Comparison of ENCODE assay signal across 29 cellular contexts in the genomic region with DNA sequence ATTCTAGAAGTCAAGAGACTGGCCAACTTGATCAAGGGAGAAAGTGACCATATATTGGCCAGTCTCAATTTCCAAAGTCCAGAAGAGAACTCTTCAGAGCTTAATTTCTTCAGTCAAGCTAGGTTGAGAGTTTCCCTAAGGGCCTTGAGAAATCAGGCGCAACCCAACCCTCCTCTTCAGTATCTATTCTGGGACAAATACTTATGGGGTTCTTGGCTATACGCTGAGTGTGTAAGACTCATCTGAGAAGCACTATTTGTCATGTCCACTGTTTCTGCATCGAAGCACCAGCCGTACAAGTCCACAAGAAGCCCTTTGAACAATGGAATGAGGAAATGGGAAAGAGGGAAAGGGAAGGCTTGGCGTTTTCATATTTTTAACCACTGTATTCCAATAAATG.
"Had no signal": no experiment of that assay in that cellular context is flagged by ENCODE, and none has a peak within 500 bp of the region (broad histone marks: within the 10 kb centered on the region; RNA-seq: fewer than 3 reads in every experiment).

No MANE protein-coding gene starts in this region.

- H3K27me3 ChIP-seq: neural progenitor cell, ovary, right lobe of liver, sigmoid colon, suprapubic skin, testis, tibial artery, transverse colon, upper lobe of right lung, uterus had no signal

- H3K4me1 Mint-ChIP-seq: natural killer cell; nephron; stimulated activated naive CD8-positive, alpha-beta T cell treated with anti-CD3 and anti-CD28 coated beads, Interleukin-15, amount 100 ng/mL, for 72 hours had no signal

- H3K4me3 Mint-ChIP-seq: natural killer cell; nephron; neural progenitor cell; stimulated activated memory B cell treated with anti-CD40 and anti-IgM and Interleukin-4, amounts not matched to agents 10 μg/mL and 1 μg/mL and 100 μg/mL, for 72 hours; stimulated activated naive CD8-positive, alpha-beta T cell treated with anti-CD3 and anti-CD28 coated beads, Interleukin-15, amount 100 ng/mL, for 72 hours; type B pancreatic cell had no signal

- H3K4me1 ChIP-seq: parathyroid adenoma, psoas muscle, sigmoid colon, testis, transverse colon, upper lobe of right lung, uterus had no signal

- DNase-seq: natural killer cell; occipital lobe; ovary; posterior cingulate gyrus; psoas muscle; right cardiac atrium; right lobe of liver; sigmoid colon; small intestine; stimulated activated CD4-positive, alpha-beta T cell treated with anti-CD3 and anti-CD28 coated beads, Interleukin-1b, Interleukin-23, amount 100 ng/mL, for 48 hours; stimulated activated CD4-positive, alpha-beta T cell treated with anti-CD3 and anti-CD28 coated beads, Interleukin-4, amount 100 ng/mL, for 1 hour; stimulated activated CD4-positive, alpha-beta T cell treated with anti-CD3 and anti-CD28 coated beads, Interleukin-4, amount 100 ng/mL, for 4 hours; stimulated activated CD8-positive, alpha-beta memory T cell treated with anti-CD3 and anti-CD28 coated beads, Interleukin-4, amount 100 ng/mL, for 48 hours; stimulated activated naive CD4-positive, alpha-beta T cell; stimulated activated naive CD8-positive, alpha-beta T cell treated with anti-CD3 and anti-CD28 coated beads, Interleukin-15, amount 100 ng/mL, for 72 hours; stimulated activated naive CD8-positive, alpha-beta T cell treated with anti-CD3 and anti-CD28 coated beads, Interleukin-15, Interleukin-2, amounts not matched to agents 100 U/mL and 50 U/mL, for 24 hours; substantia nigra; testis; tibial artery; transverse colon; upper lobe of right lung; uterus had no signal

- H2AFZ ChIP-seq: neural progenitor cell, parathyroid adenoma had no signal

- H3K4me3 ChIP-seq: neural progenitor cell, ovary, psoas muscle, right lobe of liver, sigmoid colon, suprapubic skin, testis, tibial artery, transverse colon, upper lobe of right lung, uterus had no signal

- H3K27me3 Mint-ChIP-seq: progenitor cell of endocrine pancreas; stimulated activated memory B cell treated with anti-CD40 and anti-IgM and Interleukin-4, amounts not matched to agents 10 μg/mL and 1 μg/mL and 100 μg/mL, for 72 hours; stimulated activated naive CD8-positive, alpha-beta T cell treated with anti-CD3 and anti-CD28 coated beads, Interleukin-15, amount 100 ng/mL, for 72 hours; type B pancreatic cell had no signal

- ATAC-seq: natural killer cell; psoas muscle; right cardiac atrium; right lobe of liver; stimulated activated memory B cell treated with anti-CD40 and anti-IgM and Interleukin-4, amounts not matched to agents 10 μg/mL and 1 μg/mL and 100 μg/mL, for 72 hours; stimulated activated naive CD8-positive, alpha-beta T cell treated with anti-CD3 and anti-CD28 coated beads, Interleukin-15, amount 100 ng/mL, for 72 hours; stimulated activated naive CD8-positive, alpha-beta T cell treated with anti-CD3 and anti-CD28 coated beads, Interleukin-15, Interleukin-2, amounts not matched to agents 100 U/mL and 50 U/mL, for 24 hours; upper lobe of right lung had no signal

- H3K27ac ChIP-seq: neural progenitor cell, ovary, parathyroid adenoma, psoas muscle, right lobe of liver, sigmoid colon, suprapubic skin, testis, tibial artery, transverse colon, upper lobe of right lung, uterus had no signal

- H3K36me3 ChIP-seq: neural progenitor cell, ovary, right lobe of liver, sigmoid colon, suprapubic skin, tibial artery, transverse colon, upper lobe of right lung, uterus had no signal

- H3K36me3 Mint-ChIP-seq: natural killer cell, neural progenitor cell, type B pancreatic cell had no signal

- H3K4me2 ChIP-seq: neural progenitor cell had no signal

- H3K9me3 ChIP-seq: ovary, psoas muscle, right lobe of liver, sigmoid colon, suprapubic skin, testis, tibial artery, transverse colon, upper lobe of right lung, uterus had no signal

- H3K27ac Mint-ChIP-seq: natural killer cell; neural progenitor cell; progenitor cell of endocrine pancreas; stimulated activated memory B cell treated with anti-CD40 and anti-IgM and Interleukin-4, amounts not matched to agents 10 μg/mL and 1 μg/mL and 100 μg/mL, for 72 hours; stimulated activated naive CD8-positive, alpha-beta T cell treated with anti-CD3 and anti-CD28 coated beads, Interleukin-15, amount 100 ng/mL, for 72 hours; type B pancreatic cell had no signal

- H3K9ac ChIP-seq: neural progenitor cell, parathyroid adenoma had no signal

- H3K9me3 Mint-ChIP-seq: natural killer cell; nephron; neural progenitor cell; stimulated activated naive CD8-positive, alpha-beta T cell treated with anti-CD3 and anti-CD28 coated beads, Interleukin-15, amount 100 ng/mL, for 72 hours had no signal
